17 cellular contexts compared by ENCODE assay signal in the genomic region with DNA sequence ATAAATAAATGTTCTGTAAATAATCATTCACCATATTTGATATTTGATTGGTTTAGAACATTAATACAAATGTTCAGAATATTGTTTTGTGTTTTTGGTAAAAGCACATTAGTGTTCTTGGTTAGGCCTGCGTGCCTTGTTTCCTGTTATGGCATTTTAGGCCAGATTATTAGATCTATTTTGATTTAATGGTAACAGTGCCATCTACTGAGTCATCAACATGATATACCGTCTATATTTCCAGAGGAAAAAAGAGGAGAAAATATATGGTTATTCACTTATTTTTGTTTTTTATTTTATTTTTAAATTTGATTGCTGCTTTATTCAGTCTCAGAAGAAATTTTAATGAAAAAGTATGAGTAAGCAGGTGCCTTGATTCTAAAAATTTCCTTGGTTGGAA.
"Had no signal": no experiment of that assay in that cellular context is flagged by ENCODE, and none has a peak within 500 bp of the region (broad histone marks: within the 10 kb centered on the region; RNA-seq: fewer than 3 reads in every experiment).

No MANE protein-coding gene starts in this region.

- ATAC-seq: activated CD8-positive, alpha-beta memory T cell treated with anti-CD3 and anti-CD28 coated beads, Interleukin-2, amount 10 ng/mL, durations not matched to agents 7 days and 5 days; activated T-cell treated with anti-CD3 and anti-CD28 coated beads, Interleukin-2, amount 50 U/mL, for 4 hours; mucosa of descending colon; naive thymus-derived CD8-positive, alpha-beta T cell had no signal

- H3K4me3 Mint-ChIP-seq: activated CD8-positive, alpha-beta memory T cell treated with anti-CD3 and anti-CD28 coated beads, Interleukin-2, amount 10 ng/mL, durations not matched to agents 7 days and 5 days; activated naive CD8-positive, alpha-beta T cell; activated T-cell treated with anti-CD3 and anti-CD28 coated beads, Interleukin-2, amount 50 U/mL, for 4 hours; naive thymus-derived CD8-positive, alpha-beta T cell; type B pancreatic cell had no signal

- DNase-seq: activated CD4-positive, alpha-beta T cell treated with anti-CD3 and anti-CD28 coated beads for 1 hour; activated CD4-positive, alpha-beta T cell treated with anti-CD3 and anti-CD28 coated beads, Interleukin-2, amount 50 U/mL, for 48 hours; activated CD8-positive, alpha-beta memory T cell treated with anti-CD3 and anti-CD28 coated beads, Interleukin-2, amount 10 ng/mL, durations not matched to agents 7 days and 5 days; activated effector memory CD4-positive, alpha-beta T cell treated with anti-CD3 and anti-CD28 coated beads, Interleukin-2, amount 50 U/mL, for 16 hours; activated T-cell treated with anti-CD3 and anti-CD28 coated beads, Interleukin-2, amount 50 U/mL, for 4 hours; brain microvascular endothelial cell; cerebellar nuclear complex; mammary epithelial cell; mucosa of descending colon; naive thymus-derived CD8-positive, alpha-beta T cell; right lobe of liver; stimulated activated CD4-positive, alpha-beta T cell treated with anti-CD3 and anti-CD28 coated beads, Interleukin-2, amount 100 ng/mL, for 24 hours; stimulated activated naive CD4-positive, alpha-beta T cell treated with Interleukin-2 at 50 U/mL for 16 hours had no signal

- H3K27ac Mint-ChIP-seq: activated CD8-positive, alpha-beta memory T cell treated with anti-CD3 and anti-CD28 coated beads, Interleukin-2, amount 10 ng/mL, durations not matched to agents 7 days and 5 days; activated naive CD8-positive, alpha-beta T cell; progenitor cell of endocrine pancreas; type B pancreatic cell had no signal

- H3K36me3 ChIP-seq: brain microvascular endothelial cell, neutrophil, right lobe of liver had no signal

- H3K27me3 ChIP-seq: brain microvascular endothelial cell, neutrophil, right lobe of liver had no signal

- H3K27me3 Mint-ChIP-seq: activated CD8-positive, alpha-beta memory T cell treated with anti-CD3 and anti-CD28 coated beads, Interleukin-2, amount 10 ng/mL, durations not matched to agents 7 days and 5 days; activated naive CD8-positive, alpha-beta T cell; naive thymus-derived CD8-positive, alpha-beta T cell; progenitor cell of endocrine pancreas; type B pancreatic cell had no signal

- H3K27ac ChIP-seq: brain microvascular endothelial cell, neutrophil, right lobe of liver had no signal

- H3K4me1 Mint-ChIP-seq: activated CD8-positive, alpha-beta memory T cell treated with anti-CD3 and anti-CD28 coated beads, Interleukin-2, amount 10 ng/mL, durations not matched to agents 7 days and 5 days had no signal

- H3K9me3 ChIP-seq: mucosa of descending colon, neutrophil, right lobe of liver had no signal

- H3K4me3 ChIP-seq: mucosa of descending colon, right lobe of liver had no signal

- H3K36me3 Mint-ChIP-seq: activated CD8-positive, alpha-beta memory T cell treated with anti-CD3 and anti-CD28 coated beads, Interleukin-2, amount 10 ng/mL, durations not matched to agents 7 days and 5 days had no signal
